Comparison of ENCODE assay signal across 13 cellular contexts in the genomic region with DNA sequence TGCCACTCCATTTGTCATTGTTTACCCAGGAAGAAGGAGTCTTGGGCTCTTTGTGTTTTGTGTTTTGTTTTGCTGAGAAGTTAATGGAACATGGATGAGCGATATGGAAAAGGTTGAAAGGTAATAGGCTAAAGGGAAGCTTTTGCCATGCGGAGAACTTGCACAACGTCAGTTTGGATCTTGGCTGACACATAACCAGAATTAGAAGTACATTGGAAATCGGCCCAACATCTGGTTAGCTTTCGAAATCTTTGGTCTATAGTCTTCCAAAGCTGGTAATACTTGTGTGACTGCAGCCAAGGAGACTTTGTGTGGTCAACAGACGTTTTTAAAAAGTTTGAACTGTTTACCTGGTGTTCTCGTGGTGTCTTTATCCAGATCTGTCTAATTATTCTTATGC.
DNase-seq lines count a peak whose midpoint lies in the region; ATAC-seq and TF ChIP-seq lines count a peak whose summit lies in the region.
"Had no signal": no experiment of that assay in that cellular context is flagged by ENCODE, and none has a peak within 500 bp of the region (broad histone marks: within the 10 kb centered on the region; RNA-seq: fewer than 3 reads in every experiment).

No MANE protein-coding gene starts in this region.

- no peaks in the 10 kb centered on the region for H3K27me3 ChIP-seq in hepatocyte
- no peaks in the 10 kb centered on the region for H3K27me3 ChIP-seq in suprapubic skin
- H3K27me3 ChIP-seq: SJSA1 had no signal

- no peaks in the 10 kb centered on the region for H4K20me1 ChIP-seq in hepatocyte (ENCODE audit: insufficient read depth, poor library complexity, severe bottlenecking)

- no peak overlapping the region for H3K4me2 ChIP-seq in hepatocyte

- no peak for ATAC-seq in GM18519 (IDR thresholded peaks at IDR 0.05; ENCODE audit: low FRiP score, unreplicated experiment)

- H3K27ac ChIP-seq in hepatocyte (peak overlapping the region; percentile 28), suprapubic skin (peak overlapping the region; percentile 89)
- H3K27ac ChIP-seq: SJSA1 had no signal

- intact Hi-C loops in MCF 10A (cut with micrococcal nuclease): no loop called here
- intact Hi-C loops in activated CD4-positive, alpha-beta memory T cell treated with anti-CD3 and anti-CD28 coated beads for 36 hours (cut with micrococcal nuclease): no loop called here

- TF ChIP-seq POLR2A in suprapubic skin (IDR thresholded peaks at IDR 0.05): no peak

- POLR2A ChIA-PET in MCF 10A (lab: Yijun Ruan, JAX): interaction anchor here (0.6 to 2.3 kb wide), 14 partner anchors 8 to 730 kb away, joined by 3 to 20 read pairs (median 5); partner anchors contain the start of gene SOCS1
- POLR2A ChIA-PET in activated CD4-positive, alpha-beta memory T cell treated with anti-CD3 and anti-CD28 coated beads for 36 hours (lab: Charles Lee): interaction anchor here (0.9 kb wide), 1 partner anchor 222 kb away, joined by 3 read pairs; the partner anchor contains the start of gene SOCS1

- TF ChIP-seq CTCF in MCF 10A (IDR thresholded peaks at IDR 0.05; ENCODE audit: unreplicated experiment) (no peak), hepatocyte (IDR thresholded peaks at IDR 0.05; ENCODE audit: poor library complexity) (no peak), suprapubic skin (IDR thresholded peaks at IDR 0.05) (no peak)

- BruUV-seq in MCF 10A (replicated peaks; lab: Mats Ljungman, UMichigan): no TSS peak

- no peaks in the 10 kb centered on the region for H3K36me3 ChIP-seq in hepatocyte (replicated peaks; ENCODE audit: insufficient read depth, low read depth)
- H3K36me3 ChIP-seq in suprapubic skin: peaks cover 24% of the 10 kb centered on the region

- H3K79me2 ChIP-seq in hepatocyte: no peaks in the 10 kb centered on the region

- 76% methylated on average over 7 of the region's 7 CpGs for WGBS in hepatocyte (ENCODE audit: low lambda C conversion rate, missing lambda C conversion rate)
- 21% methylated on average over 7 of the region's 7 CpGs for WGBS in suprapubic skin

- peaks cover 9% of the 10 kb centered on the region for H3K9me3 Mint-ChIP-seq in MCF 10A (ENCODE audit: unreplicated experiment)
- peaks cover 4% of the 10 kb centered on the region for H3K9me3 Mint-ChIP-seq in activated CD4-positive, alpha-beta memory T cell treated with anti-CD3 and anti-CD28 coated beads for 36 hours

- H2AFZ ChIP-seq in hepatocyte: no peak overlapping the region

- no peaks in the 10 kb centered on the region for H3K27me3 Mint-ChIP-seq in MCF 10A (ENCODE audit: insufficient read depth, unreplicated experiment)
- no peaks in the 10 kb centered on the region for H3K27me3 Mint-ChIP-seq in activated CD4-positive, alpha-beta memory T cell treated with anti-CD3 and anti-CD28 coated beads for 36 hours
- H3K27me3 Mint-ChIP-seq: activated naive CD8-positive, alpha-beta T cell; IgD-negative memory B cell had no signal

- peak overlapping the region; percentile 67 for H3K27ac Mint-ChIP-seq in MCF 10A (ENCODE audit: low read depth, unreplicated experiment)
- no peak overlapping the region for H3K27ac Mint-ChIP-seq in activated CD4-positive, alpha-beta memory T cell treated with anti-CD3 and anti-CD28 coated beads for 36 hours
- H3K27ac Mint-ChIP-seq: activated naive CD8-positive, alpha-beta T cell; IgD-negative memory B cell had no signal

- H3K4me3 ChIP-seq in hepatocyte (no peak overlapping the region), suprapubic skin (no peak overlapping the region)
- H3K4me3 ChIP-seq: SJSA1 had no signal

- DNase-seq in LHCN-M2 (ENCODE audit: low read depth): peak; percentile 60
- peak; percentile 84 for DNase-seq in MCF 10A (ENCODE audit: unreplicated experiment)
- DNase-seq in hepatocyte (ENCODE audit: low spot score): no peak
- no peak for DNase-seq in suprapubic skin (ENCODE audit: low spot score in 2 of 2)
- no peak for DNase-seq in LoVo (ENCODE audit: low spot score)
- DNase-seq in activated CD4-positive, alpha-beta memory T cell treated with anti-CD3 and anti-CD28 coated beads for 36 hours: no peak
- DNase-seq: activated CD4-positive, alpha-beta T cell treated with anti-CD3 and anti-CD28 coated beads for 1 hour; NCI-H345 had no signal

- H3K36me3 Mint-ChIP-seq in MCF 10A (ENCODE audit: insufficient read depth, unreplicated experiment): peaks cover 51% of the 10 kb centered on the region
- peaks cover 44% of the 10 kb centered on the region for H3K36me3 Mint-ChIP-seq in activated CD4-positive, alpha-beta memory T cell treated with anti-CD3 and anti-CD28 coated beads for 36 hours

- no peaks in the 10 kb centered on the region for H3K9me3 ChIP-seq in hepatocyte (ENCODE audit: low read depth)
- no peaks in the 10 kb centered on the region for H3K9me3 ChIP-seq in suprapubic skin
- H3K9me3 ChIP-seq: SJSA1 had no signal

- no peak for TF ChIP-seq EP300 in suprapubic skin (IDR thresholded peaks at IDR 0.05)

- H3K4me3 Mint-ChIP-seq in MCF 10A (ENCODE audit: unreplicated experiment): peak overlapping the region; percentile 48
- H3K4me3 Mint-ChIP-seq in activated CD4-positive, alpha-beta memory T cell treated with anti-CD3 and anti-CD28 coated beads for 36 hours: no peak overlapping the region
- H3K4me3 Mint-ChIP-seq: activated naive CD8-positive, alpha-beta T cell; IgD-negative memory B cell; mesothelial cell of epicardium had no signal

- no peaks in the 10 kb centered on the region for H3K9me2 ChIP-seq in hepatocyte (replicated peaks; ENCODE audit: insufficient read depth)

- H3K4me1 Mint-ChIP-seq in MCF 10A (ENCODE audit: insufficient read depth, unreplicated experiment): peaks cover 57% of the 10 kb centered on the region
- peaks cover 2% of the 10 kb centered on the region for H3K4me1 Mint-ChIP-seq in activated CD4-positive, alpha-beta memory T cell treated with anti-CD3 and anti-CD28 coated beads for 36 hours (ENCODE audit: low read depth)
- H3K4me1 Mint-ChIP-seq: IgD-negative memory B cell had no signal

- H3K4me1 ChIP-seq in hepatocyte (ENCODE audit: insufficient read depth) (peaks cover 15% of the 10 kb centered on the region), suprapubic skin (peaks cover 49% of the 10 kb centered on the region)

- CTCF ChIA-PET in MCF 10A (lab: Yijun Ruan, JAX): interaction anchor here (1.0 to 1.1 kb wide), 3 partner anchors 50 to 223 kb away, joined by 3 to 6 read pairs (median 5); no protein-coding TSS in a partner anchor
- CTCF ChIA-PET in activated CD4-positive, alpha-beta memory T cell treated with anti-CD3 and anti-CD28 coated beads for 36 hours (lab: Charles Lee): interaction anchor here (0.7 to 1.6 kb wide), 2 partner anchors 27 to 63 kb away, joined by 3 to 5 read pairs; no protein-coding TSS in a partner anchor

Comparison
In these comparisons a context has a peak if more than half of its experiments do, and no peak if none do; other contexts are left out.
1. DNase-seq: peak in LHCN-M2 (single experiment) and MCF 10A (single experiment); none in hepatocyte (single experiment), suprapubic skin (0 of 2), LoVo (single experiment) and activated CD4-positive, alpha-beta memory T cell treated with anti-CD3 and anti-CD28 coated beads for 36 hours (single experiment).